ENCODE assay signal across 9 cellular contexts in the genomic region with DNA sequence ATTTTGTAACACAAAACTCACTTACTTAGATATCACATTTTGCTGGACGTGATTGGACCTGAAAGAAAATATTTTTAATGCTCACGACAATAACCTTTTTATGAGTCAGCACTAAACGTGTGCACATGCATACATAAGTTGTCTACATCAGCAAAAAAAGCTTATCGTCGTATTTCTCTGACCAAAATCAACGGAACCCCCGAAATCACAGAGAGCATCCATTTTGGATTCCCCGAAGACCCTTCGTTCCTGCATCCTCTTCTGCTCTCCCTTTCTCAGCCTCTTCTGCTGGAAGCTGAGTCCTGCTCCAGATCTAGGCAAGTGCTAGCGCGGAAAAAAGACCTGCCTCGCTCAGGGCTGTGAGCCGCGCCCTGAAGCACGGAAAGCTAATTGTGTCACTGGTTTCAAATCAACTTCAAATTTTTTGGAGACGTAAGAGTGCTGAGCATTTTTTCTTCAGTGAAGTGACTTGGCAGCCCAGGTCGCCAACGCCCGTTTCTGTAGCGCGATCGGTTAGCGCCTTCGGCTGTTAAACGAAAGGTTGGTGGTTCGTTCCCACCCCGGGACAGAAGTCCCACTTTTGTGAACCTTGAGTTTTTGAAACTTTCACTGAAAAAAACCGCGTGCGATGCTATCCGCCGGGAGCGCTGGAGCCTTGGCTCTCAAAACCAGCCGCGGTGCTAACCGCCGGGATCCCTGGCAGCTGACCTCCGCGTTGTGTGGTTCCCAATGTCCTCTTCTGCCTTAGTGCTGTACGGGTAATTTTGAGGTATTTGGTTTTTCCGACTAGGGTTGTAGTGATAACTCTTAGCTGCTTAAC. TPM values are rescaled to one million over a fixed set of nuclear protein-coding genes. Genes with fewer than 3 reads are reported as not detected.
DNase-seq lines count a peak whose midpoint lies in the region; ATAC-seq and TF ChIP-seq lines count a peak whose summit lies in the region.
"Not testable (repeated sequence)": the region's sequence is repeated elsewhere in the genome, so short reads cannot be mapped to it uniquely, and the experiment has no call there.
"Had no signal": no experiment of that assay in that cellular context is flagged by ENCODE, and none has a peak within 500 bp of the region (broad histone marks: within the 10 kb centered on the region; RNA-seq: fewer than 3 reads in every experiment).

No MANE protein-coding gene starts in this region.

- not testable (repeated sequence) for H3K9me3 ChIP-seq in fibroblast of lung (ENCODE audit: control insufficient read depth, insufficient read depth, low read depth, low read length)

- not testable (repeated sequence) for H3K27me3 ChIP-seq in fibroblast of lung (ENCODE audit: control insufficient read depth, insufficient read depth, low read length)

- H2AFZ ChIP-seq in fibroblast of lung (ENCODE audit: low read length): not testable (repeated sequence)

- not testable (repeated sequence) for H3K79me2 ChIP-seq in fibroblast of lung (ENCODE audit: control insufficient read depth, insufficient read depth, low read length)

- not testable (repeated sequence) for H3K9ac ChIP-seq in fibroblast of lung (ENCODE audit: insufficient read depth, low read length)

- not testable (repeated sequence) for H4K20me1 ChIP-seq in fibroblast of lung (ENCODE audit: control insufficient read depth, extremely low read depth, insufficient read depth, low read length)

- H3K4me3 ChIP-seq in fibroblast of lung (replicated peaks in 1 of 4; ENCODE audit: control extremely low read depth in 1 of 4, insufficient read depth in 1 of 4, low read depth in 3 of 4, low read length in 4 of 4): peak overlapping the region; percentile 12 to 81 (median 47)

- ATAC-seq in SK-N-SH treated with all-trans-retinoic acid at 6 μM for 48 hours: peak; percentile 82

- H3K4me1 ChIP-seq in fibroblast of lung (ENCODE audit: control insufficient read depth, extremely low read depth, insufficient read depth, low read length): not testable (repeated sequence)

- TF ChIP-seq CTCF in fibroblast of lung (conservative IDR thresholded peaks at IDR 0.05 in 1 of 2, IDR thresholded peaks at IDR 0.05 in 1 of 2; ENCODE audit: low read depth in 1 of 2, low read length in 2 of 2): not testable (repeated sequence)

- DNase-seq in AG08396 (ENCODE audit: low spot score) (peak; percentile 67), GM19238 (ENCODE audit: insufficient read length, low spot score) (peak; percentile 30), HUDEP-2 (lab: John Stamatoyannopoulos, UW; ENCODE audit: unreplicated experiment in 76 of 76) (peak in 73 of 76 experiments; percentile 26 to 92 (median 80)), fibroblast of lung (ENCODE audit: low read depth in 2 of 2) (peak; percentile 79 to 84), midbrain (lab: John Stamatoyannopoulos, UW) (peak; percentile 47)
- peak; percentile 35 to 83 (median 56) for DNase-seq in activated naive CD4-positive, alpha-beta T cell (lab: John Stamatoyannopoulos, UW)
- peak; percentile 74 to 93 for DNase-seq in stimulated activated CD4-positive, alpha-beta T cell treated with anti-CD3 and anti-CD28 coated beads, Interleukin-2, amount 100 ng/mL, for 48 hours

- H3K27ac ChIP-seq in fibroblast of lung (ENCODE audit: insufficient read depth, low read length): not testable (repeated sequence)

- not testable (repeated sequence) for H3K36me3 ChIP-seq in fibroblast of lung (ENCODE audit: control insufficient read depth, insufficient read depth, low read length)

- H3K4me2 ChIP-seq in fibroblast of lung (ENCODE audit: extremely low read depth, insufficient read depth, low read length): peak overlapping the region; percentile 3

RNA-seq across cellular contexts. Expression of gene FCGR3B, which starts 9.6 kb away (rescaled TPM):
- not detected in 2 replicates for total RNA-seq in fibroblast of lung
- not detected in 2 replicates for polyA plus RNA-seq in fibroblast of lung
- not detected in 2 replicates for polyA plus RNA-seq in fibroblast of lung (2012)
- not detected in 2 replicates for polyA minus RNA-seq in fibroblast of lung (ENCODE audit: low replicate concordance)
- total RNA-seq: activated CD8-positive, alpha-beta memory T cell treated with anti-CD3 and anti-CD28 coated beads for 36 hours had no signal

RNA-seq across cellular contexts. Expression of gene FCGR2B, which starts 41.6 kb away (rescaled TPM):
- total RNA-seq in fibroblast of lung: not detected in 2 replicates
- polyA plus RNA-seq in fibroblast of lung: not detected in 2 replicates
- polyA plus RNA-seq in fibroblast of lung (2012): not detected in 2 replicates
- polyA minus RNA-seq in fibroblast of lung (ENCODE audit: low replicate concordance): 0.33 TPM in 1 of 2 replicates, not detected in the other
- total RNA-seq: activated CD8-positive, alpha-beta memory T cell treated with anti-CD3 and anti-CD28 coated beads for 36 hours had no signal

Comparison
In these comparisons a context has a peak if more than half of its experiments do, and no peak if none do; other contexts are left out.
1. DNase-seq: peak in every context shown above with its lines; median percentile 84 in stimulated activated CD4-positive, alpha-beta T cell treated with anti-CD3 and anti-CD28 coated beads, Interleukin-2, amount 100 ng/mL, for 48 hours; 82 in fibroblast of lung; 80 in HUDEP-2; 67 in AG08396; 56 in activated naive CD4-positive, alpha-beta T cell; 47 in midbrain; 30 in GM19238.